28 cellular contexts compared by ENCODE assay signal in genomic region chr11:70060611-70061293, GRCh38. TPM values are rescaled to one million over a fixed set of nuclear protein-coding genes. Genes with fewer than 3 reads are reported as not detected.
"Had no signal": no experiment of that assay in that cellular context is flagged by ENCODE, and none has a peak within 500 bp of the region (broad histone marks: within the 10 kb centered on the region; RNA-seq: fewer than 3 reads in every experiment).

No MANE protein-coding gene starts in this region.

- H3K27ac ChIP-seq: ascending aorta, body of pancreas, SJCRH30, WERI-Rb-1 had no signal

- H3K9ac ChIP-seq: SK-N-SH had no signal

- H3K4me2 ChIP-seq: SK-N-SH had no signal

- H3K4me3 ChIP-seq: ascending aorta, body of pancreas, MG63, SJCRH30 had no signal

- H3K4me3 Mint-ChIP-seq: activated CD8-positive, alpha-beta T cell treated with anti-CD3 and anti-CD28 coated beads, Interleukin-2, amount 10 ng/mL, durations not matched to agents 7 days and 5 days; activated naive CD8-positive, alpha-beta T cell treated with anti-CD3 and anti-CD28 coated beads, Interleukin-2, amount 50 U/mL, for 24 hours had no signal

- H3K27ac Mint-ChIP-seq: activated CD8-positive, alpha-beta T cell treated with anti-CD3 and anti-CD28 coated beads, Interleukin-2, amount 10 ng/mL, durations not matched to agents 7 days and 5 days; activated naive CD4-positive, alpha-beta T cell treated with anti-CD3 and anti-CD28 coated beads, Interleukin-2, amount 50 U/mL, for 72 hours; activated naive CD8-positive, alpha-beta T cell treated with anti-CD3 and anti-CD28 coated beads, Interleukin-2, amount 50 U/mL, for 24 hours had no signal

- H3K4me1 Mint-ChIP-seq: activated naive CD8-positive, alpha-beta T cell treated with anti-CD3 and anti-CD28 coated beads, Interleukin-2, amount 50 U/mL, for 24 hours had no signal

- H3K36me3 ChIP-seq: ascending aorta, MG63, SJCRH30, WERI-Rb-1 had no signal

- H3K9me3 ChIP-seq: body of pancreas, SJCRH30, SK-N-SH had no signal

- ATAC-seq: activated CD8-positive, alpha-beta T cell treated with anti-CD3 and anti-CD28 coated beads, Interleukin-2, amount 10 ng/mL, durations not matched to agents 7 days and 5 days; activated naive CD4-positive, alpha-beta T cell treated with anti-CD3 and anti-CD28 coated beads, Interleukin-2, amount 50 U/mL, for 72 hours; activated naive CD8-positive, alpha-beta T cell treated with anti-CD3 and anti-CD28 coated beads, Interleukin-2, amount 50 U/mL, for 24 hours; body of pancreas; Panc1 had no signal

- H3K27me3 ChIP-seq: ascending aorta, body of pancreas, MG63, SJCRH30 had no signal

- H3K4me1 ChIP-seq: ascending aorta, body of pancreas, SJCRH30 had no signal

- DNase-seq: activated CD4-positive, alpha-beta T cell treated with anti-CD3 and anti-CD28 coated beads for 4 hours; activated CD4-positive, alpha-beta T cell treated with anti-CD3 and anti-CD28 coated beads, Interleukin-2, amount 50 U/mL, for 4 hours; activated CD8-positive, alpha-beta T cell treated with anti-CD3 and anti-CD28 coated beads, Interleukin-2, amount 10 ng/mL, durations not matched to agents 7 days and 5 days; activated naive CD4-positive, alpha-beta T cell treated with Interleukin-2 at 50 U/mL for 16 hours; activated naive CD8-positive, alpha-beta T cell treated with anti-CD3 and anti-CD28 coated beads, Interleukin-2, amount 50 U/mL, for 24 hours; amniotic stem cell; body of pancreas; MG63; MV-4-11; NCI-H1092 treated with DMSO at 0.1 percent for 48 hours; NCI-H1436; NCI-H1694 treated with DMSO at 0.1 percent for 48 hours; NCI-H2029 treated with DMSO at 0.1 percent for 48 hours; NCI-H345; NCI-H510A; NCI-H526 treated with DMSO at 0.1 percent for 48 hours; NCI-H82; OCI-M1; Right ventricle myocardium superior; RPMI8226; SJCRH30; SK-N-SH; T-helper 1 cell; WERI-Rb-1 had no signal

RNA-seq across cellular contexts. Expression of gene ANO1, which starts 17.4 kb away (rescaled TPM):
- total RNA-seq: activated CD8-positive, alpha-beta T cell treated with anti-CD3 and anti-CD28 coated beads, Interleukin-2, amount 10 ng/mL, durations not matched to agents 7 days and 5 days; T-helper 2 cell treated with Interferon-gamma antibody and Interleukin-4, amounts not matched to agents 100 ng/mL and 5 ng/mL, for 36 hours had no signal
- polyA plus RNA-seq: SK-N-SH had no signal
